Comparison of ENCODE assay signal across 8 cellular contexts in genomic region chr19:19191920-19192882, GRCh38. TPM values are rescaled to one million over a fixed set of nuclear protein-coding genes. Genes with fewer than 3 reads are reported as not detected.
DNase-seq lines count a peak whose midpoint lies in the region; ATAC-seq, FAIRE-seq and TF ChIP-seq lines count a peak whose summit lies in the region.

TSS of gene BORCS8 (minus strand) at chr19:19192152. CDS start at chr19:19192117, 35 bp downstream.
TSS of gene RFXANK (plus strand) at chr19:19192258. CDS start at chr19:19193947, 1,689 bp downstream.

- peaks cover 0 to 5% of the 10 kb centered on the region in 2 donors for H3K36me3 ChIP-seq in adrenal gland (replicated peaks in 1 of 2)
- peaks cover 14 to 16% of the 10 kb centered on the region in 2 experiments for H3K36me3 ChIP-seq in trophoblast cell (ENCODE audit: control insufficient read depth in 1 of 2, insufficient read depth in 2 of 2, low read length in 2 of 2)
- peaks cover 0 to 4% (median 0%) of the 10 kb centered on the region in 4 donors for H3K36me3 ChIP-seq in transverse colon

- H3K27ac ChIP-seq in adrenal gland (peak within 1 kb of the TSS; percentile 69 to 99 (median 98)), trophoblast cell (ENCODE audit: low read depth, low read length) (peak within 1 kb of the TSS; percentile 93), transverse colon (peak within 1 kb of the TSS; percentile 98 to 100 (median 99))

- peaks cover 9 to 40% of the 10 kb centered on the region in 2 donors for H3K4me1 ChIP-seq in adrenal gland (replicated peaks in 1 of 2)
- peaks cover 0 to 4% of the 10 kb centered on the region in 2 experiments for H3K4me1 ChIP-seq in trophoblast cell (ENCODE audit: control insufficient read depth in 1 of 2, insufficient read depth in 2 of 2, low read length in 2 of 2)
- peaks cover 6 to 48% (median 40%) of the 10 kb centered on the region in 4 donors for H3K4me1 ChIP-seq in transverse colon

- peak within 1 kb of the TSS; percentile 85 for H3K4me2 ChIP-seq in trophoblast cell (ENCODE audit: low read length)

- intact Hi-C loops in adrenal gland (cut with DNase I), result loop anchor here in 1 of 2 donors (10.0 kb wide), 1 partner anchor 153 kb away; no protein-coding TSS in a partner anchor
- intact Hi-C loops in cardiac septum (cut with DNase I), result loop anchor here (1.0 to 10.0 kb wide), 5 partner anchors 11 to 313 kb away; partner anchors contain the start of genes GATAD2A, MAU2, NR2C2AP and SLC25A42
- intact Hi-C loops in transverse colon (cut with DNase I; ENCODE audit: low total_unique reads), result no loop called here

- H2BK120ac ChIP-seq in trophoblast cell (ENCODE audit: insufficient read depth, low read length, poor library complexity), result peak within 1 kb of the TSS; percentile 99

- 0 to 1% (median 0%) methylated on average over 19 to 66 of the region's 66 CpGs for WGBS in adrenal gland, 4 donors
- no CpG with 5 or more reads among the region's 66 CpGs for WGBS in trophoblast cell (ENCODE audit: extremely low coverage, insufficient coverage, insufficient read length)
- WGBS in transverse colon (ENCODE audit: low coverage in 1 of 2), 2 donors, result 0% methylated on average over 65 of the region's 66 CpGs; no CpG with 5 or more reads in 1 of the 2 donors

- peak within 1 kb of the TSS; percentile 98 for H4K91ac ChIP-seq in trophoblast cell (ENCODE audit: low read depth, low read length)

- H3K9me3 ChIP-seq in adrenal gland (replicated peaks in 1 of 3) (no peaks in the 10 kb centered on the region), trophoblast cell (ENCODE audit: insufficient read depth, low read depth, low read length) (no peaks in the 10 kb centered on the region), transverse colon (no peaks in the 10 kb centered on the region)

- H3K4ac ChIP-seq in trophoblast cell (ENCODE audit: low read depth, low read length), result peak within 1 kb of the TSS; percentile 98

- TF ChIP-seq POLR2A in GM12892 (IDR thresholded peaks at IDR 0.05; ENCODE audit: low read depth, low read length) (peak; percentile 78), adrenal gland (IDR thresholded peaks at IDR 0.05) (peak; percentile 24 to 86), transverse colon (IDR thresholded peaks at IDR 0.05) (peak; percentile 69)

- peak within 1 kb of the TSS; percentile 99 for H4K12ac ChIP-seq in trophoblast cell (ENCODE audit: low read depth, low read length)

- peak; percentile 99 for FAIRE-seq in GM12892 (lab: Jason Lieb, UNC)

- peak within 1 kb of the TSS; percentile 92 for H3K9ac ChIP-seq in trophoblast cell (ENCODE audit: low read length)

- peak within 1 kb of the TSS; percentile 95 for H2AK5ac ChIP-seq in trophoblast cell (ENCODE audit: low read length)

- no peak within 1 kb of the TSS for H3K23ac ChIP-seq in trophoblast cell (ENCODE audit: low read length)

- H4K8ac ChIP-seq in trophoblast cell (ENCODE audit: low read depth, low read length), result peak within 1 kb of the TSS; percentile 100

- H3K4me3 ChIP-seq in adrenal gland (peak within 1 kb of the TSS; percentile 54 to 88 (median 80)), trophoblast cell (ENCODE audit: low read depth, low read length) (peak within 1 kb of the TSS; percentile 92), transverse colon (peak within 1 kb of the TSS; percentile 72 to 95 (median 91))

- TF ChIP-seq EP300 in transverse colon (IDR thresholded peaks at IDR 0.05; ENCODE audit: low read depth), result no peak

- peak within 1 kb of the TSS; percentile 95 for H2BK5ac ChIP-seq in trophoblast cell (ENCODE audit: low read depth, low read length, poor library complexity)

- in situ Hi-C loops in transverse colon (cut with MboI; ENCODE audit: low pct_ligation_motif_present in 1 of 4, low pct_unique_long_range_greater_than_20kb in 1 of 4, low sequenced_read_pairs in 3 of 4), result loop anchor here in 1 of 4 donors (25.0 kb wide), 1 partner anchor 295 kb away; no protein-coding TSS in a partner anchor

- H3K79me2 ChIP-seq in trophoblast cell (ENCODE audit: control insufficient read depth, insufficient read depth, low read length, poor library complexity), result peaks cover 13% of the 10 kb centered on the region

- DNase-seq in GM12892 (ENCODE audit: insufficient read length) (peak; percentile 96), NCI-H146 (lab: John Stamatoyannopoulos, UW) (peak; percentile 100), T-helper 1 cell (peak; percentile 97 to 99 (median 98)), adrenal gland (peak; percentile 99 to 100 (median 99)), cardiac septum (ENCODE audit: low spot score) (peak; percentile 99), trophoblast cell (peak; percentile 99 to 100), transverse colon (peak; percentile 100)

- ATAC-seq in HG02852 (IDR thresholded peaks at IDR 0.05; ENCODE audit: unreplicated experiment), result peak; percentile 80

- peaks cover 10% of the 10 kb centered on the region for H3K79me1 ChIP-seq in trophoblast cell (ENCODE audit: low read length)

- H2BK12ac ChIP-seq in trophoblast cell (ENCODE audit: low read length), result no peak within 1 kb of the TSS

- peak within 1 kb of the TSS; percentile 99 for H3K14ac ChIP-seq in trophoblast cell (ENCODE audit: low read length)

- TF ChIP-seq CTCF in adrenal gland (IDR thresholded peaks at IDR 0.05) (peak in 1 of 6 experiments; percentile 14), transverse colon (IDR thresholded peaks at IDR 0.05) (peak in 1 of 5 experiments; percentile 24)

- H3K18ac ChIP-seq in trophoblast cell (ENCODE audit: low read length), result peak within 1 kb of the TSS; percentile 99

- H2AFZ ChIP-seq in trophoblast cell (ENCODE audit: insufficient read depth, low read length, poor library complexity), result peak within 1 kb of the TSS; percentile 99

- H3K27me3 ChIP-seq in adrenal gland, result no peaks in the 10 kb centered on the region
- no peaks in the 10 kb centered on the region for H3K27me3 ChIP-seq in trophoblast cell (ENCODE audit: insufficient read depth, low read length)
- H3K27me3 ChIP-seq in transverse colon, result no peaks in the 10 kb centered on the region

RNA-seq across cellular contexts. Expression of gene BORCS8, which starts in this region (rescaled TPM):
- 18.2 TPM for polyA plus RNA-seq in GM12892 (2012; ENCODE audit: missing spikeins)
- 10 to 100 TPM in 7 of 8 donors, 1 to 10 TPM in 1; 8.3 to 32.2 (median 24.0) TPM for total RNA-seq in adrenal gland
- 10 to 100 TPM; 20.3 to 49.6 (median 34.2) TPM for polyA plus RNA-seq in adrenal gland
- 27.1 TPM for total RNA-seq in cardiac septum
- polyA plus RNA-seq in trophoblast cell (2013), result 18.6 and 19.2 TPM in 2 replicates
- total RNA-seq in transverse colon, result 100 to 1,000 TPM in 1 of 4 donors, 10 to 100 TPM in 3; 13.0 to 132 (median 26.6) TPM

RNA-seq across cellular contexts. Expression of gene RFXANK, which starts in this region (rescaled TPM):
- polyA plus RNA-seq in GM12892 (2012; ENCODE audit: missing spikeins), result 77.3 TPM
- total RNA-seq in adrenal gland, result 10 to 100 TPM; 28.0 to 64.2 (median 50.4) TPM
- polyA plus RNA-seq in adrenal gland, result 100 to 1,000 TPM in 2 of 3 donors, 10 to 100 TPM in 1; 21.7 to 195 (median 140) TPM
- 29.6 TPM for total RNA-seq in cardiac septum
- 108 and 112 TPM in 2 replicates for polyA plus RNA-seq in trophoblast cell (2013)
- total RNA-seq in transverse colon, result 10 to 100 TPM; 35.9 to 51.1 (median 48.6) TPM

Comparison
In these comparisons a context has a peak if more than half of its experiments do, and no peak if none do; other contexts are left out.
1. Peak in every context shown above with its lines: DNase-seq, ATAC-seq, H3K4me3 ChIP-seq and H3K27ac ChIP-seq.